Comparison of ENCODE assay signal across 8 cellular contexts in the genomic region with DNA sequence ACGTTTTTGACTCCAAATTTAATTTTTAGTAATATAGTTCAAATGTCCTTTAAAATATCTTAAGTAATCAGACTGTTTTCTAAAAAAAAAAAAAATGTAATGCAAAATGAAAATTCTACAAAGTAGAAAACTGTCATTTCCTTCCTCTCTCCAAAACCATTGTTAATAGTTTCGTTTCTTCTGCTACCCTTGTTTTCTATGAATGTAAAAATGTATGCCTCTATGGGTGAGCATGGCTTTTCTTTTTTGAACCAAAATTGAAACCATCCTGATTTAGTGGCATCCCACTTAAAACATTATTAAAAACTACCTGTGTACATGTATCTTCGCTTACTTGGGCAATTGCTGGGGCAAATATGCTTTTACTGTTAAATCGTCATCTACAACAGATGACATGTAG.
A peak's percentile ranks its signal among the peaks of the same experiment; 100 is the strongest.
DNase-seq lines count a peak whose midpoint lies in the region; ATAC-seq and TF ChIP-seq lines count a peak whose summit lies in the region.

No MANE protein-coding gene starts in this region.

- H3K9me3 Mint-ChIP-seq in MCF 10A (ENCODE audit: unreplicated experiment): no peaks in the 10 kb centered on the region
- peaks cover 2% of the 10 kb centered on the region for H3K9me3 Mint-ChIP-seq in stimulated activated effector memory CD8-positive, alpha-beta T cell treated with anti-CD3 and anti-CD28 coated beads, Interleukin-12 subunit alpha, Interleukin-12 subunit beta, amount 100 ng/mL, for 72 hours

- no peak for TF ChIP-seq EP300 in SK-N-SH (IDR thresholded peaks at IDR 0.05; ENCODE audit: borderline replicate concordance in 1 of 2, low read depth in 1 of 2, low read length in 1 of 2)

- no peak for DNase-seq in SK-N-SH
- DNase-seq in MCF 10A (ENCODE audit: unreplicated experiment): no peak
- no peak for DNase-seq in stimulated activated effector memory CD8-positive, alpha-beta T cell treated with anti-CD3 and anti-CD28 coated beads, Interleukin-12 subunit alpha, Interleukin-12 subunit beta, amount 100 ng/mL, for 72 hours (ENCODE audit: low spot score in 2 of 2)
- no peak for DNase-seq in KG1 (lab: John Stamatoyannopoulos, UW)
- no peak for DNase-seq in activated CD4-positive, alpha-beta T cell treated with anti-CD3 and anti-CD28 coated beads for 48 hours
- no peak for DNase-seq in NCI-H2171 treated with DMSO at 0.1 percent for 48 hours (lab: John Stamatoyannopoulos, UW)

- peak overlapping the region; percentile 22; the same call in 1 of the 2 replicates for H3K9ac ChIP-seq in SK-N-SH

- 7% methylated on average over 4 of the region's 4 CpGs for WGBS in SK-N-SH (ENCODE audit: low lambda C conversion rate)

- TF ChIP-seq CTCF in SK-N-SH (IDR thresholded peaks at IDR 0.05) (no peak), MCF 10A (IDR thresholded peaks at IDR 0.05; ENCODE audit: unreplicated experiment) (no peak)

- no peaks in the 10 kb centered on the region for H3K9me3 ChIP-seq in SK-N-SH

- POLR2A ChIA-PET in SK-N-SH (lab: Yijun Ruan, JAX): no interaction called here
- POLR2A ChIA-PET in MCF 10A (lab: Yijun Ruan, JAX): interaction anchor here (1.1 to 1.5 kb wide), 2 partner anchors 9 to 64 kb away, joined by 3 to 10 read pairs; a partner anchor contains a TSS

- CTCF ChIA-PET in SK-N-SH (lab: Yijun Ruan, JAX): no interaction called here
- CTCF ChIA-PET in MCF 10A (lab: Yijun Ruan, JAX): interaction anchor here (0.9 kb wide), 1 partner anchor 10 kb away, joined by 3 read pairs; no protein-coding TSS in a partner anchor

- peaks cover 3 to 12% of the 10 kb centered on the region in 2 experiments; a peak in 3 of 4 replicates for H3K4me1 ChIP-seq in SK-N-SH (ENCODE audit: control insufficient read depth in 1 of 2, insufficient read depth in 2 of 2, low read depth in 1 of 2, low read length in 1 of 2)

- peak overlapping the region; percentile 65; the same call in 1 of the 2 replicates for H3K4me2 ChIP-seq in SK-N-SH

- intact Hi-C loops in MCF 10A (cut with micrococcal nuclease): no loop called here

- H3K36me3 ChIP-seq in SK-N-SH (replicated peaks in 1 of 2; ENCODE audit: control insufficient read depth in 1 of 2, insufficient read depth in 2 of 2, low read length in 1 of 2): no peaks in the 10 kb centered on the region

- TF ChIP-seq RAD21 in SK-N-SH (IDR thresholded peaks at IDR 0.05; ENCODE audit: low read length): no peak

- H3K27ac Mint-ChIP-seq in MCF 10A (ENCODE audit: low read depth, unreplicated experiment): peak overlapping the region; percentile 37
- H3K27ac Mint-ChIP-seq in stimulated activated effector memory CD8-positive, alpha-beta T cell treated with anti-CD3 and anti-CD28 coated beads, Interleukin-12 subunit alpha, Interleukin-12 subunit beta, amount 100 ng/mL, for 72 hours: peak overlapping the region; percentile 66

- peaks cover 48% of the 10 kb centered on the region for H3K79me2 ChIP-seq in SK-N-SH (ENCODE audit: insufficient read depth)

- no peaks in the 10 kb centered on the region for H3K27me3 ChIP-seq in SK-N-SH (ENCODE audit: insufficient read depth)

- H3F3A ChIP-seq in SK-N-SH (replicated peaks; ENCODE audit: insufficient read depth): peaks cover 20% of the 10 kb centered on the region

- H3K4me3 Mint-ChIP-seq in MCF 10A (ENCODE audit: unreplicated experiment): peak overlapping the region; percentile 7
- peak overlapping the region; percentile 69 for H3K4me3 Mint-ChIP-seq in stimulated activated effector memory CD8-positive, alpha-beta T cell treated with anti-CD3 and anti-CD28 coated beads, Interleukin-12 subunit alpha, Interleukin-12 subunit beta, amount 100 ng/mL, for 72 hours

- H3K36me3 Mint-ChIP-seq in MCF 10A (ENCODE audit: insufficient read depth, unreplicated experiment): peaks cover 16% of the 10 kb centered on the region
- no peaks in the 10 kb centered on the region for H3K36me3 Mint-ChIP-seq in stimulated activated effector memory CD8-positive, alpha-beta T cell treated with anti-CD3 and anti-CD28 coated beads, Interleukin-12 subunit alpha, Interleukin-12 subunit beta, amount 100 ng/mL, for 72 hours

- no TSS peak for BruUV-seq in MCF 10A (replicated peaks; lab: Mats Ljungman, UMichigan)

- ATAC-seq in SK-N-SH treated with all-trans-retinoic acid at 6 μM for 48 hours: no peak
- ATAC-seq in HG03196 (IDR thresholded peaks at IDR 0.05; ENCODE audit: unreplicated experiment): peak; percentile 40
- no peak for ATAC-seq in stimulated activated effector memory CD8-positive, alpha-beta T cell treated with anti-CD3 and anti-CD28 coated beads, Interleukin-12 subunit alpha, Interleukin-12 subunit beta, amount 100 ng/mL, for 72 hours

- no peak overlapping the region for H3K4me3 ChIP-seq in SK-N-SH (ENCODE audit: low read depth in 2 of 2, low read length in 1 of 2)

- peak overlapping the region; percentile 63; the same call in 1 of the 2 replicates for H2AFZ ChIP-seq in SK-N-SH (ENCODE audit: low read depth)

- no peaks in the 10 kb centered on the region for H4K20me1 ChIP-seq in SK-N-SH (ENCODE audit: insufficient read depth)

- peaks cover 34% of the 10 kb centered on the region for H3K4me1 Mint-ChIP-seq in MCF 10A (ENCODE audit: insufficient read depth, unreplicated experiment)
- peaks cover 89% of the 10 kb centered on the region for H3K4me1 Mint-ChIP-seq in stimulated activated effector memory CD8-positive, alpha-beta T cell treated with anti-CD3 and anti-CD28 coated beads, Interleukin-12 subunit alpha, Interleukin-12 subunit beta, amount 100 ng/mL, for 72 hours

- H3K27ac ChIP-seq in SK-N-SH (ENCODE audit: low read depth in 2 of 2, low read length in 1 of 2): peak overlapping the region; percentile 62 to 77; a peak in 3 of 4 replicates

- H3K27me3 Mint-ChIP-seq in MCF 10A (ENCODE audit: insufficient read depth, unreplicated experiment): no peaks in the 10 kb centered on the region

- no peaks in the 10 kb centered on the region for H3K9me2 ChIP-seq in SK-N-SH

TF ChIP-seq in SK-N-SH, 30 proteins besides CTCF, POLR2A, EP300 and RAD21 (continues in another document):
- TF ChIP-seq ELF1 (IDR thresholded peaks at IDR 0.05) (no peak), MXI1 (IDR thresholded peaks at IDR 0.05; ENCODE audit: low read depth, low read length) (no peak), NRF1 (IDR thresholded peaks at IDR 0.05; ENCODE audit: low read depth, low read length) (no peak), NFIC (IDR thresholded peaks at IDR 0.05; ENCODE audit: borderline replicate concordance) (no peak), GABPA (IDR thresholded peaks at IDR 0.05; ENCODE audit: low read depth) (no peak), TAF1 (IDR thresholded peaks at IDR 0.05; ENCODE audit: borderline replicate concordance, low read depth, low read length) (no peak), TCF12 (IDR thresholded peaks at IDR 0.05) (no peak), MEF2A (IDR thresholded peaks at IDR 0.05; ENCODE audit: borderline replicate concordance, low read depth) (no peak)
- TF ChIP-seq, protein P1, sequence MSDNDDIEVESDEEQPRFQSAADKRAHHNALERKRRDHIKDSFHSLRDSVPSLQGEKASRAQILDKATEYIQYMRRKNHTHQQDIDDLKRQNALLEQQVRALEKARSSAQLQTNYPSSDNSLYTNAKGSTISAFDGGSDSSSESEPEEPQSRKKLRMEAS (IDR thresholded peaks at IDR 0.05; ENCODE audit: low read depth): no peak
- TF ChIP-seq, protein P2, sequence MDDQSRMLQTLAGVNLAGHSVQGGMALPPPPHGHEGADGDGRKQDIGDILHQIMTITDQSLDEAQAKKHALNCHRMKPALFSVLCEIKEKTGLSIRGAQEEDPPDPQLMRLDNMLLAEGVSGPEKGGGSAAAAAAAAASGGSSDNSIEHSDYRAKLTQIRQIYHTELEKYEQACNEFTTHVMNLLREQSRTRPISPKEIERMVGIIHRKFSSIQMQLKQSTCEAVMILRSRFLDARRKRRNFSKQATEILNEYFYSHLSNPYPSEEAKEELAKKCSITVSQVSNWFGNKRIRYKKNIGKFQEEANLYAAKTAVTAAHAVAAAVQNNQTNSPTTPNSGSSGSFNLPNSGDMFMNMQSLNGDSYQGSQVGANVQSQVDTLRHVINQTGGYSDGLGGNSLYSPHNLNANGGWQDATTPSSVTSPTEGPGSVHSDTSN (IDR thresholded peaks at IDR 0.05): no peak

TF ChIP-seq in SK-N-SH treated with all-trans-retinoic acid at 6 μM for 48 hours, 23 proteins besides CTCF, POLR2A, EP300 and RAD21:
- TF ChIP-seq BACH2 (CRISPR knock-in tag; IDR thresholded peaks at IDR 0.05; ENCODE audit: borderline replicate concordance): no peak
- no peak for TF ChIP-seq ZNF8 (CRISPR knock-in tag; IDR thresholded peaks at IDR 0.05)
- no peak for TF ChIP-seq RARB (CRISPR knock-in tag; IDR thresholded peaks at IDR 0.05)
- TF ChIP-seq ESRRG (CRISPR knock-in tag; IDR thresholded peaks at IDR 0.05): no peak
- TF ChIP-seq OSR1 (CRISPR knock-in tag; IDR thresholded peaks at IDR 0.05): no peak
- no peak for TF ChIP-seq GLIS3 (CRISPR knock-in tag; IDR thresholded peaks at IDR 0.05)
- no peak for TF ChIP-seq ZFP30 (CRISPR knock-in tag; IDR thresholded peaks at IDR 0.05)
- no peak for TF ChIP-seq TOX (CRISPR knock-in tag; IDR thresholded peaks at IDR 0.05; ENCODE audit: borderline replicate concordance)
- TF ChIP-seq, protein P3, sequence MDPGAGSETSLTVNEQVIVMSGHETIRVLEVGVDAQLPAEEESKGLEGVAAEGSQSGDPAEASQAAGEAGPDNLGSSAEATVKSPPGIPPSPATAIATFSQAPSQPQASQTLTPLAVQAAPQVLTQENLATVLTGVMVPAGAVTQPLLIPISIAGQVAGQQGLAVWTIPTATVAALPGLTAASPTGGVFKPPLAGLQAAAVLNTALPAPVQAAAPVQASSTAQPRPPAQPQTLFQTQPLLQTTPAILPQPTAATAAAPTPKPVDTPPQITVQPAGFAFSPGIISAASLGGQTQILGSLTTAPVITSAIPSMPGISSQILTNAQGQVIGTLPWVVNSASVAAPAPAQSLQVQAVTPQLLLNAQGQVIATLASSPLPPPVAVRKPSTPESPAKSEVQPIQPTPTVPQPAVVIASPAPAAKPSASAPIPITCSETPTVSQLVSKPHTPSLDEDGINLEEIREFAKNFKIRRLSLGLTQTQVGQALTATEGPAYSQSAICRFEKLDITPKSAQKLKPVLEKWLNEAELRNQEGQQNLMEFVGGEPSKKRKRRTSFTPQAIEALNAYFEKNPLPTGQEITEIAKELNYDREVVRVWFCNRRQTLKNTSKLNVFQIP (CRISPR knock-in tag; IDR thresholded peaks at IDR 0.05; ENCODE audit: borderline replicate concordance, low read depth): no peak
- no peak for TF ChIP-seq ZFP3 (CRISPR knock-in tag; IDR thresholded peaks at IDR 0.05)
- no peak for TF ChIP-seq ZNF565 (CRISPR knock-in tag; conservative IDR thresholded peaks at IDR 0.05; ENCODE audit: low read depth)
- no peak for TF ChIP-seq ARNTL (CRISPR knock-in tag; IDR thresholded peaks at IDR 0.05; ENCODE audit: borderline replicate concordance, low read depth)
